Comparison of ENCODE assay signal across 28 cellular contexts in genomic region chr14:94594441-94594840, GRCh38. TPM values are rescaled to one million over a fixed set of nuclear protein-coding genes. Genes with fewer than 3 reads are reported as not detected.
"Had no signal": no experiment of that assay in that cellular context is flagged by ENCODE, and none has a peak within 500 bp of the region (broad histone marks: within the 10 kb centered on the region; RNA-seq: fewer than 3 reads in every experiment).

No MANE protein-coding gene starts in this region.

- ATAC-seq: activated naive CD4-positive, alpha-beta T cell treated with anti-CD3 and anti-CD28 coated beads, Interleukin-2, amount 50 U/mL, for 72 hours; activated T-cell treated with anti-CD3 and anti-CD28 coated beads, Interleukin-2, amount 50 U/mL, for 4 hours; Panc1; Right ventricle myocardium inferior; T-cell had no signal

- H3K4me3 ChIP-seq: SK-N-MC had no signal

- H3K9me3 Mint-ChIP-seq: activated B cell treated with CpG ODN at 0.5 μM for 24 hours; activated CD4-positive, alpha-beta memory T cell treated with anti-CD3 and anti-CD28 coated beads for 36 hours; activated CD4-positive, alpha-beta T cell treated with anti-CD3 and anti-CD28 coated beads, Interleukin-2, amount 10 ng/mL, durations not matched to agents 7 days and 5 days; activated T-cell treated with anti-CD3 and anti-CD28 coated beads, Interleukin-2, amount 50 U/mL, for 4 hours had no signal

- H3K4me3 Mint-ChIP-seq: activated B cell treated with CpG ODN at 0.5 μM for 24 hours; activated CD4-positive, alpha-beta memory T cell treated with anti-CD3 and anti-CD28 coated beads for 36 hours; activated CD4-positive, alpha-beta T cell treated with anti-CD3 and anti-CD28 coated beads, Interleukin-2, amount 10 ng/mL, durations not matched to agents 7 days and 5 days; activated T-cell treated with anti-CD3 and anti-CD28 coated beads, Interleukin-2, amount 50 U/mL, for 4 hours; central memory CD8-positive, alpha-beta T cell; T-cell had no signal

- H3K27ac Mint-ChIP-seq: activated B cell treated with CpG ODN at 0.5 μM for 24 hours; activated CD4-positive, alpha-beta memory T cell treated with anti-CD3 and anti-CD28 coated beads for 36 hours; activated CD4-positive, alpha-beta T cell treated with anti-CD3 and anti-CD28 coated beads, Interleukin-2, amount 10 ng/mL, durations not matched to agents 7 days and 5 days had no signal

- H3K27me3 Mint-ChIP-seq: activated B cell treated with CpG ODN at 0.5 μM for 24 hours; activated CD4-positive, alpha-beta memory T cell treated with anti-CD3 and anti-CD28 coated beads for 36 hours; activated CD4-positive, alpha-beta T cell treated with anti-CD3 and anti-CD28 coated beads, Interleukin-2, amount 10 ng/mL, durations not matched to agents 7 days and 5 days had no signal

- DNase-seq: activated B cell treated with CpG ODN at 0.5 μM for 24 hours; activated CD4-positive, alpha-beta memory T cell treated with anti-CD3 and anti-CD28 coated beads for 36 hours; activated CD4-positive, alpha-beta T cell treated with anti-CD3 and anti-CD28 coated beads for 1 hour; activated CD4-positive, alpha-beta T cell treated with anti-CD3 and anti-CD28 coated beads, Interleukin-2, amount 10 ng/mL, durations not matched to agents 7 days and 5 days; activated CD8-positive, alpha-beta memory T cell treated with anti-CD3 and anti-CD28 coated beads for 24 hours; activated effector memory CD4-positive, alpha-beta T cell treated with anti-CD3 and anti-CD28 coated beads, Interleukin-2, amount 50 U/mL, for 16 hours; activated naive CD4-positive, alpha-beta T cell treated with Interleukin-2 at 50 U/mL for 16 hours; activated T-cell treated with anti-CD3 and anti-CD28 coated beads, Interleukin-2, amount 50 U/mL, for 4 hours; anterior cingulate cortex; KG1; MM.1S; NCI-H1105; NCI-H1436; NCI-H1694 treated with DMSO at 0.1 percent for 48 hours; NCI-H2081; NCI-H510A treated with DMSO at 0.1 percent for 48 hours; NCI-H69; NK-92 treated with Interleukin-12 subunit alpha and Interleukin-12 subunit beta, amount 100 ng/mL, for 24 hours; OCI-M1; RPMI8226; T-cell; T-helper 2 cell; T1000 had no signal

- H3K36me3 Mint-ChIP-seq: activated CD4-positive, alpha-beta memory T cell treated with anti-CD3 and anti-CD28 coated beads for 36 hours; activated naive CD4-positive, alpha-beta T cell treated with anti-CD3 and anti-CD28 coated beads, Interleukin-2, amount 50 U/mL, for 72 hours; T-cell had no signal

- H3K27ac ChIP-seq: SK-N-MC had no signal

- H3K4me1 Mint-ChIP-seq: activated B cell treated with CpG ODN at 0.5 μM for 24 hours; activated CD4-positive, alpha-beta T cell treated with anti-CD3 and anti-CD28 coated beads, Interleukin-2, amount 10 ng/mL, durations not matched to agents 7 days and 5 days; central memory CD8-positive, alpha-beta T cell; T-cell had no signal

RNA-seq across cellular contexts. Expression of gene SERPINA5, which starts 13.2 kb away (rescaled TPM):
- total RNA-seq: activated B cell treated with CpG ODN at 0.5 μM for 24 hours; activated CD4-positive, alpha-beta memory T cell treated with anti-CD3 and anti-CD28 coated beads for 36 hours; activated CD4-positive, alpha-beta T cell treated with anti-CD3 and anti-CD28 coated beads, Interleukin-2, amount 10 ng/mL, durations not matched to agents 7 days and 5 days; activated naive CD4-positive, alpha-beta T cell treated with anti-CD3 and anti-CD28 coated beads, Interleukin-2, amount 50 U/mL, for 72 hours had no signal

RNA-seq across cellular contexts. Expression of gene SERPINA3, which starts 17.8 kb away (rescaled TPM):
- total RNA-seq: activated B cell treated with CpG ODN at 0.5 μM for 24 hours; activated CD4-positive, alpha-beta memory T cell treated with anti-CD3 and anti-CD28 coated beads for 36 hours; activated CD4-positive, alpha-beta T cell treated with anti-CD3 and anti-CD28 coated beads, Interleukin-2, amount 10 ng/mL, durations not matched to agents 7 days and 5 days; activated naive CD4-positive, alpha-beta T cell treated with anti-CD3 and anti-CD28 coated beads, Interleukin-2, amount 50 U/mL, for 72 hours had no signal

RNA-seq across cellular contexts. Expression of gene SERPINA4, which starts 33.2 kb away (rescaled TPM):
- total RNA-seq: activated B cell treated with CpG ODN at 0.5 μM for 24 hours; activated CD4-positive, alpha-beta memory T cell treated with anti-CD3 and anti-CD28 coated beads for 36 hours; activated CD4-positive, alpha-beta T cell treated with anti-CD3 and anti-CD28 coated beads, Interleukin-2, amount 10 ng/mL, durations not matched to agents 7 days and 5 days; activated naive CD4-positive, alpha-beta T cell treated with anti-CD3 and anti-CD28 coated beads, Interleukin-2, amount 50 U/mL, for 72 hours; activated T-cell treated with anti-CD3 and anti-CD28 coated beads, Interleukin-2, amount 50 U/mL, for 4 hours; Right ventricle myocardium inferior had no signal
